1 cellular context compared by ENCODE assay signal in genomic region chr2:178450574-178451429, GRCh38.
TF ChIP-seq lines count a peak whose summit lies in the region.

PJVK (plus strand) TSS chr2:178451378; CDS start chr2:178453410, 2,032 bp downstream.
PRKRA (minus strand) TSS chr2:178451175; CDS start chr2:178451030, 145 bp downstream.

TF ChIP-seq in HepG2, 621 proteins besides CTCF, POLR2A, EP300 and RAD21 (continued from another document and continues in another):
- peak; percentile 90 for TF ChIP-seq REL (CRISPR knock-in tag; conservative IDR thresholded peaks at IDR 0.05)
- TF ChIP-seq EEA1 (CRISPR knock-in tag; IDR thresholded peaks at IDR 0.05; ENCODE audit: borderline replicate concordance): peak; percentile 90
- peak; percentile 77; the same call in 1 of the 2 replicates for TF ChIP-seq SNAPC4 (CRISPR knock-in tag; IDR thresholded peaks at IDR 0.05)
- TF ChIP-seq KMT2A (CRISPR knock-in tag; IDR thresholded peaks at IDR 0.05): peak; percentile 82
- peak; percentile 99 for TF ChIP-seq ZFX (CRISPR knock-in tag; IDR thresholded peaks at IDR 0.05; ENCODE audit: low read depth)
- TF ChIP-seq GPN1 (CRISPR knock-in tag; IDR thresholded peaks at IDR 0.05; ENCODE audit: borderline replicate concordance): peak; percentile 51; the same call in 1 of the 2 replicates
- no peak; the same call in 1 of the 2 replicates for TF ChIP-seq ZFP62 (CRISPR knock-in tag; IDR thresholded peaks at IDR 0.05)
- TF ChIP-seq THRA (CRISPR knock-in tag; IDR thresholded peaks at IDR 0.05; ENCODE audit: borderline replicate concordance): no peak; the same call in 1 of the 2 replicates
- peak; percentile 90 for TF ChIP-seq MXD3 (CRISPR knock-in tag; IDR thresholded peaks at IDR 0.05)
- TF ChIP-seq ZGPAT (CRISPR knock-in tag; IDR thresholded peaks at IDR 0.05): peak; percentile 98
- TF ChIP-seq CCDC6 (CRISPR knock-in tag; IDR thresholded peaks at IDR 0.05): peak; percentile 98
- TF ChIP-seq ZNF557 (CRISPR knock-in tag; IDR thresholded peaks at IDR 0.05): no peak
- peak; percentile 19; the same call in 1 of the 2 replicates for TF ChIP-seq NFAT5 (CRISPR knock-in tag; IDR thresholded peaks at IDR 0.05)
- no peak for TF ChIP-seq ZBTB37 (CRISPR knock-in tag; IDR thresholded peaks at IDR 0.05)
- TF ChIP-seq TRIM22 (IDR thresholded peaks at IDR 0.05): no peak
- peak; percentile 60 for TF ChIP-seq GATA4 (IDR thresholded peaks at IDR 0.05; ENCODE audit: borderline replicate concordance, low read depth)
- no peak for TF ChIP-seq FOSL2 (CRISPR knock-in tag; IDR thresholded peaks at IDR 0.05)
- no peak for TF ChIP-seq ZNF121 (CRISPR knock-in tag; IDR thresholded peaks at IDR 0.05)
- no peak; the same call in 1 of the 2 replicates for TF ChIP-seq ZNF24 (IDR thresholded peaks at IDR 0.05)
- no peak; the same call in 1 of the 2 replicates for TF ChIP-seq DPF2 (CRISPR knock-in tag; IDR thresholded peaks at IDR 0.05; ENCODE audit: borderline replicate concordance, low read depth)
- TF ChIP-seq MAZ (IDR thresholded peaks at IDR 0.05; ENCODE audit: borderline replicate concordance, low read depth, low read length): peak; percentile 97
- TF ChIP-seq MAZ (CRISPR knock-in tag; IDR thresholded peaks at IDR 0.05; ENCODE audit: low read depth): peak; percentile 99
- TF ChIP-seq ZNF878 (CRISPR knock-in tag; IDR thresholded peaks at IDR 0.05): no peak
- TF ChIP-seq TCF7L2 (IDR thresholded peaks at IDR 0.05; ENCODE audit: low read depth, low read length): no peak
- peak; percentile 90 for TF ChIP-seq TBX2 (CRISPR knock-in tag; IDR thresholded peaks at IDR 0.05; ENCODE audit: borderline replicate concordance)
- 0 out of 2 replicates have a peak, but pooled peaks have one; percentile 14 for TF ChIP-seq ZBTB34 (CRISPR knock-in tag; IDR thresholded peaks at IDR 0.05)
- TF ChIP-seq CSRNP1 (CRISPR knock-in tag; IDR thresholded peaks at IDR 0.05): peak; percentile 80
- peak; percentile 77 for TF ChIP-seq TEF (CRISPR knock-in tag; IDR thresholded peaks at IDR 0.05)
- TF ChIP-seq TMF1 (CRISPR knock-in tag; IDR thresholded peaks at IDR 0.05; ENCODE audit: low read depth): no peak
- TF ChIP-seq ZNF34 (CRISPR knock-in tag; IDR thresholded peaks at IDR 0.05; ENCODE audit: borderline replicate concordance): peak; percentile 90
- TF ChIP-seq TCF7 (IDR thresholded peaks at IDR 0.05; ENCODE audit: low read depth): no peak
- peak; percentile 39; the same call in 1 of the 2 replicates for TF ChIP-seq NFE2L1 (CRISPR knock-in tag; IDR thresholded peaks at IDR 0.05; ENCODE audit: borderline replicate concordance)
- no peak for TF ChIP-seq ATF6 (CRISPR knock-in tag; conservative IDR thresholded peaks at IDR 0.05)
